Comparison of ENCODE assay signal across 8 cellular contexts in the genomic region with DNA sequence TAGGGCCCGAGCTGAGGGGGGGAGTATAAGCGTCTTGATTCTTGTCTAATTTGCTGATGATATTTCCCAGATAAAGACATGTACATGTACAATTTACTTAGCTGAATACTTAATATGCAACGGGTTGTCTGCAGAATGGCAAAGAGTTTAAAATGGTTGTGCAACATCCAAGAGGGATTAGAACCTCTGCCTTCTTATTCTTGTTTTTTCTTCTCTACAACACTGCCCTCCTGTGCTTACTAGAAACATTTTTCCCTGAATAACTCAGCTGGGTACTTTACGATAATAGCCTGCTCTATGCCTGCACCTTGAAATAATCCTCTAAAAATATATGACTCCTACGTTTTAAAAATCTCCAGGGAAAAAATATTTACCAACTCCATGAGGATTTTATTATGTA. TPM values are rescaled to one million over a fixed set of nuclear protein-coding genes. Genes with fewer than 3 reads are reported as not detected.
DNase-seq lines count a peak whose midpoint lies in the region; ATAC-seq, FAIRE-seq and TF ChIP-seq lines count a peak whose summit lies in the region.

No MANE protein-coding gene starts in this region.

- WGBS in GM12878 (ENCODE audit: insufficient coverage, insufficient replicate concordance, low lambda C conversion rate, missing lambda C conversion rate): 36% methylated on average over 5 of the region's 5 CpGs

- RAD21 ChIA-PET in GM12878 (lab: Charles Lee; ENCODE audit: unreplicated experiment): interaction anchor here (0.7 to 7.3 kb wide), 24 partner anchors 30 to 524 kb away, joined by 3 to 103 read pairs (median 5); a partner anchor contains a TSS

- no peak for TF ChIP-seq POLR2A in GM12878 (IDR thresholded peaks at IDR 0.05; ENCODE audit: low read depth, low read length)

- H3K9me3 ChIP-seq in GM12878 (replicated peaks; ENCODE audit: control insufficient read depth, insufficient read depth, low read length) (no peaks in the 10 kb centered on the region; the same call in 2 of the 3 replicates), neural cell (ENCODE audit: low read length) (no peaks in the 10 kb centered on the region)

- no peaks in the 10 kb centered on the region for H3K4me1 ChIP-seq in GM12878 (ENCODE audit: control insufficient read depth, insufficient read depth, low read length)

- H3K27ac ChIP-seq in GM12878 (ENCODE audit: control insufficient read depth, insufficient read depth) (no peak overlapping the region), neural cell (ENCODE audit: low read length) (no peak overlapping the region)

- no peak overlapping the region for H3K9ac ChIP-seq in GM12878 (ENCODE audit: control insufficient read depth, insufficient read depth, low read length)
- H3K9ac ChIP-seq in neural cell (ENCODE audit: low read length): no peak overlapping the region

- H3K9me2 ChIP-seq in neural cell (ENCODE audit: insufficient read depth, low read length): no peaks in the 10 kb centered on the region

- H3K4me3 ChIP-seq in GM12878 (no peak overlapping the region), neural cell (ENCODE audit: low read length) (no peak overlapping the region)

- H2AFZ ChIP-seq in GM12878 (ENCODE audit: control insufficient read depth, low read depth, low read length) (no peak overlapping the region), neural cell (ENCODE audit: low read depth, low read length) (no peak overlapping the region)

- POLR2A ChIA-PET in GM12878 (lab: Charles Lee): interaction anchor here (1.5 kb wide), 1 partner anchor 145 kb away, joined by 4 read pairs; no protein-coding TSS in a partner anchor

- H3K4me2 ChIP-seq in GM12878 (ENCODE audit: control insufficient read depth, insufficient read depth) (no peak overlapping the region), neural cell (ENCODE audit: low read length) (no peak overlapping the region)

- H3K79me2 ChIP-seq in GM12878 (ENCODE audit: control insufficient read depth, insufficient read depth, low read length) (no peaks in the 10 kb centered on the region), neural cell (replicated peaks; ENCODE audit: insufficient read depth, low read length) (no peaks in the 10 kb centered on the region)

- no peak for FAIRE-seq in GM12878 (lab: Jason Lieb, UNC)

- no peaks in the 10 kb centered on the region for H3K36me3 ChIP-seq in GM12878 (ENCODE audit: control insufficient read depth in 2 of 2, insufficient read depth in 2 of 2, low read length in 1 of 2)
- no peaks in the 10 kb centered on the region for H3K36me3 ChIP-seq in neural cell (ENCODE audit: insufficient read depth, low read length)

- TF ChIP-seq RAD21 in GM12878 (IDR thresholded peaks at IDR 0.05; ENCODE audit: insufficient read depth, low read depth, low read length) (peak; percentile 72), neural cell (conservative IDR thresholded peaks at IDR 0.05) (peak; percentile 68)

- TF ChIP-seq CTCF in GM13977 (IDR thresholded peaks at IDR 0.05; ENCODE audit: extremely low read depth, insufficient read depth, missing control alignments) (peak; percentile 37), GM12878 (IDR thresholded peaks at IDR 0.05 in 2 of 3, conservative IDR thresholded peaks at IDR 0.05 in 1 of 3; ENCODE audit: control insufficient read depth in 2 of 3, extremely low read depth in 1 of 3, insufficient read depth in 1 of 3, low read depth in 3 of 3, low read length in 3 of 3) (peak; percentile 28 to 44 (median 34); a peak in 4 of 6 replicates), neural cell (IDR thresholded peaks at IDR 0.05; ENCODE audit: poor library complexity, severe bottlenecking) (peak; percentile 53)

- H4K20me1 ChIP-seq in GM12878 (ENCODE audit: control insufficient read depth, insufficient read depth): no peaks in the 10 kb centered on the region
- no peaks in the 10 kb centered on the region for H4K20me1 ChIP-seq in neural cell (ENCODE audit: insufficient read depth)

- CTCF ChIA-PET in GM12878 (lab: Yijun Ruan, JAX): interaction anchor here (0.6 to 7.5 kb wide), 36 partner anchors 8 to 804 kb away, joined by 3 to 160 read pairs (median 5); a partner anchor contains a TSS

- DNase-seq in GM13977 (ENCODE audit: low spot score) (peak; percentile 36), M059J (ENCODE audit: low read depth) (peak; percentile 54), GM12878 (ENCODE audit: low read depth, low spot score) (no peak), AG08395 (ENCODE audit: low spot score) (no peak)
- no peak for DNase-seq in activated CD4-positive, CD25-positive, alpha-beta regulatory T cell (lab: John Stamatoyannopoulos, UW)
- no peak for DNase-seq in activated CD4-positive, alpha-beta T cell treated with anti-CD3 and anti-CD28 coated beads for 1 hour

- H3F3A ChIP-seq in neural cell (ENCODE audit: insufficient read depth, low read length, poor library complexity, severe bottlenecking): no peaks in the 10 kb centered on the region

- in situ Hi-C loops in GM13977 (cut with MboI; ENCODE audit: low pct_unique_long_range_greater_than_20kb, low sequenced_read_pairs, unreplicated experiment) (no loop called here), GM12878 (cut with MboI) (no loop called here)

- no TSS peak for BruUV-seq in GM12878 (replicated peaks; lab: Mats Ljungman, UMichigan)

- H3K27me3 ChIP-seq in GM12878 (replicated peaks in 1 of 2; ENCODE audit: control insufficient read depth in 2 of 2, insufficient read depth in 2 of 2, low read length in 1 of 2): no peaks in the 10 kb centered on the region
- H3K27me3 ChIP-seq in neural cell (ENCODE audit: insufficient read depth, low read depth, low read length): no peaks in the 10 kb centered on the region

- intact Hi-C loops in GM12878 (cut with micrococcal nuclease; ENCODE audit: unreplicated experiment): loop anchor here (1.0 to 10.0 kb wide), 2 partner anchors 145 to 522 kb away; a partner anchor contains a TSS

- TF ChIP-seq EP300 in GM12878 (IDR thresholded peaks at IDR 0.05; ENCODE audit: borderline replicate concordance in 1 of 2, control insufficient read depth in 1 of 2, low read depth in 2 of 2, low read length in 2 of 2) (no peak), neural cell (conservative IDR thresholded peaks at IDR 0.05; ENCODE audit: poor library complexity, severe bottlenecking) (no peak)

- ATAC-seq in GM12878 (peak; percentile 85), GM19023 (IDR thresholded peaks at IDR 0.05; ENCODE audit: unreplicated experiment) (no peak)

- SMC1A ChIA-PET in GM12878 (lab: Charles Lee; ENCODE audit: uncharacterized antibody, unreplicated experiment): interaction anchor here (0.6 to 13.3 kb wide), 32 partner anchors 8 to 536 kb away, joined by 3 to 146 read pairs (median 5); a partner anchor contains a TSS

TF ChIP-seq in GM12878, 131 proteins besides CTCF, POLR2A, EP300 and RAD21 (continues in another document):
- TF ChIP-seq SMC3 (IDR thresholded peaks at IDR 0.05; ENCODE audit: borderline replicate concordance, low read length): peak; percentile 75

TF ChIP-seq in neural cell, 6 proteins besides CTCF, POLR2A, EP300 and RAD21:
- TF ChIP-seq SMC3 (conservative IDR thresholded peaks at IDR 0.05; ENCODE audit: poor library complexity): peak; percentile 56
- no peak for TF ChIP-seq EZH2 (IDR thresholded peaks at IDR 0.05; ENCODE audit: borderline replicate concordance, insufficient read depth, low read length, poor library complexity, severe bottlenecking)

RNA-seq across cellular contexts. Expression of a gene that starts 41.8 kb away (rescaled TPM):
- 11.6 and 16.3 TPM in 2 replicates for total RNA-seq in M059J (2014; rRNA removed; shearing (Covaris generic))
- total RNA-seq in GM12878 (2013; cell fraction: nucleolus; rRNA removed): 34.6 and 41.0 TPM in 2 replicates
- 29.6 and 30.5 TPM in 2 replicates for total RNA-seq in GM12878 (2014; rRNA removed)
- 28.8 and 29.4 TPM in 2 replicates for total RNA-seq in GM12878 (2014; rRNA removed; fragmentation: Illumina TruSeq; extraction: Trizol)
- 23.7 and 24.2 TPM in 2 replicates for total RNA-seq in GM12878 (2021)
- polyA plus RNA-seq in GM12878 (2011; ENCODE audit: low read depth): 23.3 TPM
- 41.0 and 46.9 TPM in 2 replicates for polyA plus RNA-seq in GM12878 (2011; rRNA removed)
- polyA plus RNA-seq in GM12878 (2011; cell fraction: cytosol; rRNA removed): 25.5 and 31.1 TPM in 2 replicates
- polyA plus RNA-seq in GM12878 (2011; cell fraction: nucleus; rRNA removed): 32.6 and 35.2 TPM in 2 replicates
- 24.2 and 29.0 TPM in 2 replicates for polyA plus RNA-seq in GM12878 (2012)
- 52.4 and 55.8 TPM in 2 replicates for polyA plus RNA-seq in GM12878 (2014; fragmentation: Illumina TruSeq; extraction: Trizol)
- polyA plus RNA-seq in GM12878 (2014; fragmentation: Nextera tagmentation; extraction: Ambion mirVana): 10 to 100 TPM; 40.4 to 43.9 TPM
- polyA plus RNA-seq in GM12878 (2014; rRNA removed): 28.3 and 34.9 TPM in 2 replicates
- polyA plus RNA-seq in GM12878 (2016; fragmentation: Nextera tagmentation; extraction: Ambion mirVana): 10 to 100 TPM; 34.2 to 39.6 TPM
- polyA minus RNA-seq in GM12878 (2011; rRNA and poly(A)+ RNA removed): 38.8 and 50.5 TPM in 2 replicates
- 8.7 and 9.1 TPM in 2 replicates for polyA minus RNA-seq in GM12878 (2011; cell fraction: cytosol; rRNA and poly(A)+ RNA removed)
- polyA minus RNA-seq in GM12878 (2011; cell fraction: nucleus; rRNA and poly(A)+ RNA removed): 32.5 and 46.6 TPM in 2 replicates
- polyA plus RNA-seq in neural cell: 24.2 and 24.4 TPM in 2 replicates
- polyA minus RNA-seq in neural cell: 32.6 and 39.6 TPM in 2 replicates

RNA-seq across cellular contexts. Expression of a gene that starts 41.9 kb away (rescaled TPM):
- total RNA-seq in M059J (2014; rRNA removed; shearing (Covaris generic)): 13.7 and 15.4 TPM in 2 replicates
- 63.8 and 64.3 TPM in 2 replicates for total RNA-seq in GM12878 (2013; cell fraction: nucleolus; rRNA removed)
- total RNA-seq in GM12878 (2014; rRNA removed): 14.9 and 16.2 TPM in 2 replicates
- total RNA-seq in GM12878 (2014; rRNA removed; fragmentation: Illumina TruSeq; extraction: Trizol): 18.6 and 19.5 TPM in 2 replicates
- 19.9 and 20.4 TPM in 2 replicates for total RNA-seq in GM12878 (2021)
- polyA plus RNA-seq in GM12878 (2011; ENCODE audit: low read depth): 4.1 TPM
- polyA plus RNA-seq in GM12878 (2011; rRNA removed): 28.4 and 39.4 TPM in 2 replicates
- polyA plus RNA-seq in GM12878 (2011; cell fraction: cytosol; rRNA removed): 11.1 and 11.6 TPM in 2 replicates
- 12.3 and 14.6 TPM in 2 replicates for polyA plus RNA-seq in GM12878 (2011; cell fraction: nucleus; rRNA removed)
- 3.9 and 6.5 TPM in 2 replicates for polyA plus RNA-seq in GM12878 (2012)
- polyA plus RNA-seq in GM12878 (2014; fragmentation: Illumina TruSeq; extraction: Trizol): 16.1 and 18.0 TPM in 2 replicates
- polyA plus RNA-seq in GM12878 (2014; fragmentation: Nextera tagmentation; extraction: Ambion mirVana): 1 to 10 TPM; 4.3 to 5.7 TPM
- 10.6 and 12.0 TPM in 2 replicates for polyA plus RNA-seq in GM12878 (2014; rRNA removed)
- polyA plus RNA-seq in GM12878 (2016; fragmentation: Nextera tagmentation; extraction: Ambion mirVana): 10 to 100 TPM; 10.6 to 13.3 TPM
- polyA minus RNA-seq in GM12878 (2011; rRNA and poly(A)+ RNA removed): 23.1 and 26.7 TPM in 2 replicates
- 11.2 and 13.5 TPM in 2 replicates for polyA minus RNA-seq in GM12878 (2011; cell fraction: cytosol; rRNA and poly(A)+ RNA removed)
- 28.7 and 40.2 TPM in 2 replicates for polyA minus RNA-seq in GM12878 (2011; cell fraction: nucleus; rRNA and poly(A)+ RNA removed)
- polyA plus RNA-seq in neural cell: 15.1 and 15.7 TPM in 2 replicates
- polyA minus RNA-seq in neural cell: 42.6 and 46.2 TPM in 2 replicates

Comparison
In these comparisons a context has a peak if more than half of its experiments do, and no peak if none do; other contexts are left out.
1. DNase-seq: peak in GM13977 (single experiment) and M059J (single experiment); none in GM12878 (single experiment), activated CD4-positive, CD25-positive, alpha-beta regulatory T cell (0 of 4), AG08395 (single experiment) and activated CD4-positive, alpha-beta T cell treated with anti-CD3 and anti-CD28 coated beads for 1 hour (single experiment).
2. Peak in every context shown above with its lines, with median percentiles within 50 percentile points of each other: CTCF ChIP-seq.